In the genomic region with DNA sequence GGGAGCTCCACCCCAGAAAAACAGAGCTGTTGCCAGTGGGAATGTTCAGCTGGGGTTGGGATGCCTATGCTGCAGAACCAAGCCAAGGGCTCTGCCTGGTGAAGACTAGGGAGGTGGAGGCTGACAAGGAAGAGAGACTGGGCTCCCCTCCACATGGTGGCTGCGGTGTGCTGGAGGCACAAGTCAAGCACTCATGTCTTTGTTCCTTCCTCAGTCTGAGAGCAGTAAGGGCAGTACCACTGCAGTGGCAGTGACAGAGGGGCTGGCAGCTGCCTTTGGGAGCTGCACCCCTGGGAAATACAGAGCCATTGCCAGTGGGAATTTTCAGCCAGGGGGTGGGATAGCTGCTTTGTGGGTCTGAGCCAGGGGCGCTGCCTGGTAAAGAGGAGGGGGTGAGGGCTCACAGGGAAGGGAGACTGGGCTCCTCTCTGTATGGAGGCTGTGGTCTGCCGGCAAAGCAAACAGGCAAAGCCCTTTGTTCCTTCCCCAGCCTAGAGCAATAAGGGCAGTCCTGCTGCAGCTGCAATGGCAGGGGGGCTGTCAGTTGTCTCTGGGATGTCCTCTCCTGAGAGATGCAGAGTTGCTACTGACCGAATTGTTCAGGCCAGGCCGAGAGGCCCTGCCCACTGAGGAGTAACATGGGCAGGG, we compare ENCODE assay signal across 1 cellular context.
TF ChIP-seq lines count a peak whose summit lies in the region.

No MANE protein-coding gene starts in this region.

TF ChIP-seq in GM23338, 12 proteins besides CTCF, POLR2A, EP300 and RAD21 (continued from another document):
- no peak for TF ChIP-seq ETS1 (IDR thresholded peaks at IDR 0.05)
- TF ChIP-seq REST (IDR thresholded peaks at IDR 0.05; ENCODE audit: unreplicated experiment) = no peak
- no peak for TF ChIP-seq STAT1 (IDR thresholded peaks at IDR 0.05; ENCODE audit: unreplicated experiment)
- TF ChIP-seq EZH2 (IDR thresholded peaks at IDR 0.05; ENCODE audit: low read depth, unreplicated experiment) = no peak
- no peak for TF ChIP-seq POLR2AphosphoS5 (IDR thresholded peaks at IDR 0.05; ENCODE audit: low read depth)
- TF ChIP-seq ZNF114 (CRISPR knock-in tag; IDR thresholded peaks at IDR 0.05) = no peak
